In the genomic region with DNA sequence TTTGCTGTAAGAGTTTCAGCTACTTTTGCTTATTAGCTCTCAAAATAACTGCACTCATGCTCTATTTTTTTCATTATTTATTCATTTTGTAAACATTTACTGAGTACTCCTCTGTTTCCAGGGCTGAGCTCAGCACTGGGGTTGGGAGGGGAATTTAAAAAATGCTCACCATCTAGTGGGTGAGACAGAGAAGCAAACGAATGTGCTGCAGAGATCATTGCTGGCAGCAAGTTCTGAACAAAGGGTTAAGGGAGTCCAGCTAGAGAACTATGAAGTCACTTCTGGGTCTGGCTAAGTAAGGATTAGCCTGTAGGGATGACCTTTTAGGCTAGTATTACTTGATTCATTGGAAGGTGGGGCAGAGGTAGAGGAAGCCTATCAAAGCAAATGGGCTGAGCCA, we compare ENCODE assay signal across 27 cellular contexts.
A peak's percentile ranks its signal among the peaks of the same experiment; 100 is the strongest.
DNase-seq lines count a peak whose midpoint lies in the region; ATAC-seq, FAIRE-seq and TF ChIP-seq lines count a peak whose summit lies in the region.
"Had no signal": no experiment of that assay in that cellular context is flagged by ENCODE, and none has a peak within 500 bp of the region (broad histone marks: within the 10 kb centered on the region; RNA-seq: fewer than 3 reads in every experiment).

No MANE protein-coding gene starts in this region.

- TF ChIP-seq EP300 in H1 (IDR thresholded peaks at IDR 0.05; ENCODE audit: borderline replicate concordance in 1 of 2, low read depth in 2 of 2, low read length in 2 of 2) (no peak), transverse colon (IDR thresholded peaks at IDR 0.05; ENCODE audit: low read depth) (no peak)

- intact Hi-C loops in transverse colon (cut with DNase I; ENCODE audit: low total_unique reads), result no loop called here
- intact Hi-C loops in right cardiac atrium (cut with DNase I), result no loop called here

- no peaks in the 10 kb centered on the region for H3K9me3 ChIP-seq in HUES48 (ENCODE audit: control insufficient read depth, insufficient read depth, low read length)
- H3K9me3 ChIP-seq in H1 (ENCODE audit: insufficient read depth in 2 of 2, low read depth in 1 of 2, low read length in 1 of 2), result no peaks in the 10 kb centered on the region
- no peaks in the 10 kb centered on the region for H3K9me3 ChIP-seq in liver (ENCODE audit: control insufficient read depth in 4 of 4, low read length in 3 of 4)
- H3K9me3 ChIP-seq in transverse colon, result no peaks in the 10 kb centered on the region
- no peaks in the 10 kb centered on the region for H3K9me3 ChIP-seq in right cardiac atrium (ENCODE audit: control insufficient read depth, low read length)
- H3K9me3 ChIP-seq: tibial artery had no signal

- DNase-seq in H1 (ENCODE audit: low read depth in 1 of 2, low spot score in 2 of 2), result peak in 1 of 2 experiments; percentile 43
- DNase-seq in transverse colon, result no peak
- DNase-seq in GM13977 (ENCODE audit: low spot score), result no peak
- DNase-seq in DMS153 (lab: John Stamatoyannopoulos, UW), result no peak
- DNase-seq in right cardiac atrium, result no peak
- DNase-seq in NCI-H1048 (lab: John Stamatoyannopoulos, UW), result no peak
- DNase-seq: activated CD4-positive, alpha-beta T cell treated with anti-CD3 and anti-CD28 coated beads, Interleukin-2, amount 10 ng/mL, durations not matched to agents 7 days and 5 days; activated CD8-positive, alpha-beta memory T cell treated with anti-CD3 and anti-CD28 coated beads, Interleukin-2, amount 50 U/mL, for 4 hours; activated naive CD8-positive, alpha-beta T cell treated with anti-CD3 and anti-CD28 coated beads, Interleukin-2, amount 10 ng/mL, durations not matched to agents 7 days and 5 days; AML-193; brain microvascular endothelial cell; DND-41; HCEC 1CT; hypothalamus; kidney; midbrain; NCI-H1436; NCI-H2171 treated with DMSO at 0.1 percent for 48 hours; NCI-H69; SIG-M5; stimulated activated naive CD4-positive, alpha-beta T cell treated with Interleukin-2 at 50 U/mL for 16 hours; tibial artery had no signal

- H4K20me1 ChIP-seq in H1 (replicated peaks in 1 of 2; ENCODE audit: control insufficient read depth in 1 of 2, insufficient read depth in 2 of 2, low read length in 2 of 2), result no peaks in the 10 kb centered on the region

- H3K79me2 ChIP-seq in H1 (ENCODE audit: control insufficient read depth in 1 of 2, insufficient read depth in 2 of 2, low read length in 2 of 2), result no peaks in the 10 kb centered on the region

- no peak overlapping the region for H3K23ac ChIP-seq in H1 (ENCODE audit: insufficient read length)

- POLR2A ChIA-PET in H1 (lab: Charles Lee; ENCODE audit: partially characterized antibody), result interaction anchor here (0.5 to 2.0 kb wide), 3 partner anchors 9 to 74 kb away, joined by 3 to 5 read pairs (median 5); no protein-coding TSS in a partner anchor

- H3K4ac ChIP-seq in H1 (replicated peaks; ENCODE audit: insufficient read length, low read depth, low read length), result no peak overlapping the region

- H3K27me3 ChIP-seq in HUES48 (ENCODE audit: control insufficient read depth, insufficient read depth, low read length) (no peaks in the 10 kb centered on the region), H1 (replicated peaks in 1 of 4; ENCODE audit: control insufficient read depth in 3 of 4, extremely low read depth in 1 of 4, insufficient read depth in 3 of 4, low read length in 3 of 4) (no peaks in the 10 kb centered on the region), liver (ENCODE audit: control insufficient read depth in 4 of 4, insufficient read depth in 4 of 4, low read length in 3 of 4) (no peaks in the 10 kb centered on the region), transverse colon (no peaks in the 10 kb centered on the region), right cardiac atrium (ENCODE audit: control insufficient read depth, insufficient read depth) (no peaks in the 10 kb centered on the region)
- H3K27me3 ChIP-seq: brain microvascular endothelial cell, foreskin keratinocyte, tibial artery had no signal

- peak overlapping the region; percentile 98; the same call in 1 of the 2 replicates for H2BK20ac ChIP-seq in H1 (ENCODE audit: low read length)

- H3K36me3 ChIP-seq in HUES48 (ENCODE audit: control insufficient read depth, insufficient read depth, low read length) (no peaks in the 10 kb centered on the region), H1 (ENCODE audit: control insufficient read depth in 2 of 4, insufficient read depth in 4 of 4, low read length in 3 of 4) (no peaks in the 10 kb centered on the region), liver (ENCODE audit: control insufficient read depth in 4 of 4, insufficient read depth in 3 of 4, low read depth in 1 of 4, low read length in 3 of 4) (no peaks in the 10 kb centered on the region), transverse colon (no peaks in the 10 kb centered on the region)
- H3K36me3 ChIP-seq: brain microvascular endothelial cell, tibial artery had no signal

- ATAC-seq in right cardiac atrium, result no peak
- ATAC-seq: foreskin keratinocyte had no signal

- H3K4me1 ChIP-seq in HUES48 (ENCODE audit: control insufficient read depth, insufficient read depth, low read length) (peaks cover 62% of the 10 kb centered on the region), H1 (replicated peaks in 1 of 4; ENCODE audit: control insufficient read depth in 3 of 4, insufficient read depth in 4 of 4, low read length in 3 of 4) (peaks cover 6 to 35% (median 28%) of the 10 kb centered on the region in 4 experiments), liver (ENCODE audit: control insufficient read depth in 4 of 4, insufficient read depth in 4 of 4, low read length in 3 of 4) (peaks cover 11 to 40% (median 37%) of the 10 kb centered on the region in 4 donors), transverse colon (peaks cover 0 to 16% (median 7%) of the 10 kb centered on the region in 4 donors), right cardiac atrium (ENCODE audit: control insufficient read depth, insufficient read depth, low read length) (no peaks in the 10 kb centered on the region)
- H3K4me1 ChIP-seq: foreskin keratinocyte, tibial artery had no signal

- no peak overlapping the region for H2BK15ac ChIP-seq in H1 (ENCODE audit: low read length)

- peak overlapping the region; percentile 83 for H3K27ac ChIP-seq in HUES48 (ENCODE audit: low read depth, low read length)
- H3K27ac ChIP-seq in H1 (ENCODE audit: low read depth, low read length), result peak overlapping the region; percentile 40; the same call in 1 of the 2 replicates
- H3K27ac ChIP-seq in liver (ENCODE audit: low read depth in 1 of 2, low read length in 2 of 2), result peak overlapping the region; percentile 2 to 36
- peak overlapping the region in 3 of 4 donors; percentile 8 to 32 (median 30) for H3K27ac ChIP-seq in transverse colon
- no peak overlapping the region for H3K27ac ChIP-seq in right cardiac atrium (ENCODE audit: low read length)
- H3K27ac ChIP-seq: brain microvascular endothelial cell, foreskin keratinocyte, tibial artery had no signal

- peak overlapping the region; percentile 20; the same call in 1 of the 2 replicates for H3K9ac ChIP-seq in HUES48 (ENCODE audit: low read depth, low read length)
- no peak overlapping the region for H3K9ac ChIP-seq in H1 (replicated peaks in 1 of 4; ENCODE audit: extremely low read depth in 1 of 4, low read depth in 3 of 4, low read length in 3 of 4)
- no peak overlapping the region for H3K9ac ChIP-seq in liver (ENCODE audit: low read depth in 1 of 2, low read length in 2 of 2)

- no peak overlapping the region for H4K5ac ChIP-seq in H1 (ENCODE audit: insufficient read length, low read depth, low read length)

- CTCF ChIA-PET in H1 (lab: Charles Lee; ENCODE audit: partially characterized antibody), result interaction anchor here (1.1 to 5.4 kb wide), 4 partner anchors 9 to 397 kb away, joined by 3 to 30 read pairs (median 4); no protein-coding TSS in a partner anchor

- peak overlapping the region; percentile 91 for H2BK12ac ChIP-seq in H1 (ENCODE audit: low read depth, low read length)

- no peak overlapping the region for H2AK5ac ChIP-seq in H1 (ENCODE audit: low read depth, low read length)

- H4K91ac ChIP-seq in H1 (replicated peaks; ENCODE audit: insufficient read length, low read length), result peak overlapping the region; percentile 61

- H3K14ac ChIP-seq in H1 (ENCODE audit: insufficient read length), result no peak overlapping the region

- H3K56ac ChIP-seq in H1 (replicated peaks; ENCODE audit: insufficient read length, low read depth, low read length), result no peak overlapping the region

- H2BK120ac ChIP-seq in H1 (replicated peaks; ENCODE audit: low read depth, low read length), result no peak overlapping the region

- H2BK5ac ChIP-seq in H1 (ENCODE audit: low read depth, low read length), result peak overlapping the region; percentile 36; the same call in 1 of the 2 replicates

- TF ChIP-seq CTCF in H1 (IDR thresholded peaks at IDR 0.05; ENCODE audit: control extremely low read depth in 1 of 3, insufficient read depth in 1 of 3, low read depth in 1 of 3, low read length in 3 of 3) (no peak), liver (IDR thresholded peaks at IDR 0.05; ENCODE audit: low read depth, low read length, missing input control) (no peak), transverse colon (IDR thresholded peaks at IDR 0.05) (no peak), GM13977 (IDR thresholded peaks at IDR 0.05; ENCODE audit: extremely low read depth, insufficient read depth, missing control alignments) (no peak)

- no peak for TF ChIP-seq RAD21 in H1 (IDR thresholded peaks at IDR 0.05 in 1 of 2, conservative IDR thresholded peaks at IDR 0.05 in 1 of 2; ENCODE audit: low read depth in 2 of 2, low read length in 2 of 2)
- no peak for TF ChIP-seq RAD21 in liver (IDR thresholded peaks at IDR 0.05)

- TF ChIP-seq POLR2A in H1 (IDR thresholded peaks at IDR 0.05; ENCODE audit: control extremely low read depth in 1 of 2, low read depth in 2 of 2, low read length in 2 of 2) (no peak), transverse colon (IDR thresholded peaks at IDR 0.05) (no peak)

- peak overlapping the region; percentile 72; the same call in 1 of the 2 replicates for H3K18ac ChIP-seq in H1 (ENCODE audit: extremely low read depth, low read length)

- H3K79me1 ChIP-seq in H1 (ENCODE audit: low read depth, low read length), result no peaks in the 10 kb centered on the region

- in situ Hi-C loops in transverse colon (cut with MboI; ENCODE audit: low pct_ligation_motif_present in 1 of 4, low pct_unique_long_range_greater_than_20kb in 1 of 4, low sequenced_read_pairs in 3 of 4), result no loop called here
- in situ Hi-C loops in GM13977 (cut with MboI; ENCODE audit: low pct_unique_long_range_greater_than_20kb, low sequenced_read_pairs, unreplicated experiment), result no loop called here

- no peak overlapping the region for H3K4me3 ChIP-seq in HUES48 (ENCODE audit: low read depth, low read length)
- no peak overlapping the region for H3K4me3 ChIP-seq in H1 (ENCODE audit: extremely low read depth in 1 of 4, insufficient read depth in 2 of 4, low read depth in 3 of 4, low read length in 4 of 4)
- H3K4me3 ChIP-seq in liver (ENCODE audit: low read depth in 1 of 3, low read length in 3 of 3), result no peak overlapping the region
- H3K4me3 ChIP-seq in transverse colon, result no peak overlapping the region
- H3K4me3 ChIP-seq in right cardiac atrium (ENCODE audit: low read length), result no peak overlapping the region
- H3K4me3 ChIP-seq: skin epidermis, tibial artery had no signal

- WGBS in H1 (ENCODE audit: extremely low coverage in 1 of 2, insufficient coverage in 1 of 2, insufficient read length in 1 of 2, insufficient replicate concordance in 2 of 2, low coverage in 1 of 2, low lambda C conversion rate in 2 of 2, missing lambda C conversion rate in 1 of 2), 2 experiments, result 44% methylated on average over 1 of the region's 1 CpG; no CpG with 5 or more reads in 1 of the 2 experiments
- WGBS in liver, result 40% methylated on average over 1 of the region's 1 CpG
- WGBS in transverse colon (ENCODE audit: low coverage in 1 of 2), 2 donors, result 40 to 59% methylated on average over 1 of the region's 1 CpG
- 14% methylated on average over 1 of the region's 1 CpG for WGBS in right cardiac atrium

- no peak overlapping the region for H4K8ac ChIP-seq in H1 (ENCODE audit: extremely low read depth, insufficient read depth, low read length)

- no peak for FAIRE-seq in H1 (lab: Jason Lieb, UNC)
- FAIRE-seq: colon, kidney had no signal

- H3K23me2 ChIP-seq in H1 (ENCODE audit: low read depth, low read length), result no peaks in the 10 kb centered on the region

- peak overlapping the region in 1 of 2 experiments; percentile 29; a peak in 1 of 4 replicates for H3K4me2 ChIP-seq in H1 (ENCODE audit: insufficient read depth in 1 of 2, low read depth in 2 of 2, low read length in 2 of 2)

- H2AFZ ChIP-seq in H1 (ENCODE audit: low read length), result no peak overlapping the region
